In the genomic region with DNA sequence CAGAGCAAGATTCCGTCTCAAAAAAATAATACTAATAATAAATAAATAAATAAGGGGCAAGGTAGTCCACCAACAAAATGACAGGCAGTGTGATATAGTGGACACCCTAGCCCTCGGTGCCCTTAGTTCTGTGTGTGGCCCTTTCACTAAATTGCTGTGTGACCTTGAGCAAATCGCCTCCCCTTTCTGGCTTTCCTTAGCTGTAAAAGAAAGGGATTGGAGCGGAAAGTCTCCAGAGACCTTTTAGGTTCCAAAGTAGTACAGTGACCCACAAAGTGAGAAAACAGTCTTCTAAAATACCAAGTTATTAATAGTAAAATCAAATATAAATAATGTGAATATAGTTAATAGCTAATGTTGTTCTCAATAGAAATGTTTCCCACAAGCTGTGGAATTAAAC, we compare ENCODE assay signal across 9 cellular contexts. TPM values are rescaled to one million over a fixed set of nuclear protein-coding genes. Genes with fewer than 3 reads are reported as not detected.
DNase-seq lines count a peak whose midpoint lies in the region; ATAC-seq and TF ChIP-seq lines count a peak whose summit lies in the region.
"Had no signal": no experiment of that assay in that cellular context is flagged by ENCODE, and none has a peak within 500 bp of the region (broad histone marks: within the 10 kb centered on the region; RNA-seq: fewer than 3 reads in every experiment).

No MANE protein-coding gene starts in this region.

- TF ChIP-seq CTCF in foreskin keratinocyte (conservative IDR thresholded peaks at IDR 0.05) (no peak), natural killer cell (IDR thresholded peaks at IDR 0.05) (no peak)

- no peak for DNase-seq in foreskin keratinocyte
- DNase-seq in kidney glomerular epithelial cell (lab: John Stamatoyannopoulos, UW) = no peak
- DNase-seq in activated naive CD4-positive, alpha-beta T cell treated with anti-CD3 and anti-CD28 coated beads, Interleukin-2, amount 50 U/mL, for 72 hours (ENCODE audit: low spot score in 2 of 2) = no peak
- DNase-seq in natural killer cell = no peak
- DNase-seq: T-helper 2 cell had no signal

- H3K4me1 Mint-ChIP-seq in natural killer cell = peaks cover 11 to 38% of the 10 kb centered on the region in 2 donors

- H3K4me3 ChIP-seq in skeletal muscle tissue (ENCODE audit: low read length in 3 of 3) = peak overlapping the region; percentile 48 to 70 (median 62)

- H3K9me3 ChIP-seq in ES-I3 (ENCODE audit: control insufficient read depth, insufficient read depth, low read length) (no peaks in the 10 kb centered on the region), skeletal muscle tissue (ENCODE audit: control insufficient read depth in 3 of 3, low read length in 3 of 3) (no peaks in the 10 kb centered on the region)

- H3K4me3 Mint-ChIP-seq in natural killer cell = no peak overlapping the region

- H3K27ac Mint-ChIP-seq in activated naive CD4-positive, alpha-beta T cell treated with anti-CD3 and anti-CD28 coated beads, Interleukin-2, amount 50 U/mL, for 72 hours = peak overlapping the region in 1 of 2 donors; percentile 97
- H3K27ac Mint-ChIP-seq in natural killer cell = peak overlapping the region in 1 of 2 donors; percentile 89

- H3K36me3 ChIP-seq in ES-I3 (ENCODE audit: insufficient read depth, low read length) (no peaks in the 10 kb centered on the region), skeletal muscle tissue (ENCODE audit: control insufficient read depth in 3 of 3, insufficient read depth in 3 of 3, low read length in 3 of 3) (peaks cover 0 to 7% (median 3%) of the 10 kb centered on the region in 3 donors)

- H3K27me3 Mint-ChIP-seq in natural killer cell (ENCODE audit: low read depth in 2 of 2) = peaks cover 2 to 8% of the 10 kb centered on the region in 2 donors

- peaks cover 66% of the 10 kb centered on the region for H3K4me1 ChIP-seq in ES-I3 (ENCODE audit: insufficient read depth, low read length)
- H3K4me1 ChIP-seq in foreskin keratinocyte = peaks cover 41% of the 10 kb centered on the region
- H3K4me1 ChIP-seq in skeletal muscle tissue (ENCODE audit: control insufficient read depth in 3 of 3, insufficient read depth in 3 of 3, low read length in 3 of 3) = peaks cover 90 to 94% (median 93%) of the 10 kb centered on the region in 3 donors

- H3K9ac ChIP-seq in ES-I3 (ENCODE audit: low read depth, low read length) = peak overlapping the region; percentile 21; the same call in 1 of the 2 replicates
- H3K9ac ChIP-seq in skeletal muscle tissue (ENCODE audit: low read depth in 1 of 3, low read length in 3 of 3) = peak overlapping the region; percentile 73 to 86 (median 84)

- H3K27ac ChIP-seq in angular gyrus (ENCODE audit: low read depth, low read length) (peak overlapping the region; percentile 93), foreskin keratinocyte (peak overlapping the region; percentile 86), skeletal muscle tissue (ENCODE audit: low read depth, low read length) (peak overlapping the region; percentile 99)

- H3K27me3 ChIP-seq in foreskin keratinocyte = no peaks in the 10 kb centered on the region
- no peaks in the 10 kb centered on the region for H3K27me3 ChIP-seq in skeletal muscle tissue (ENCODE audit: control insufficient read depth in 3 of 3, insufficient read depth in 3 of 3, low read length in 3 of 3)

- no peaks in the 10 kb centered on the region for H3K9me3 Mint-ChIP-seq in activated naive CD4-positive, alpha-beta T cell treated with anti-CD3 and anti-CD28 coated beads, Interleukin-2, amount 50 U/mL, for 72 hours
- H3K9me3 Mint-ChIP-seq in natural killer cell = no peaks in the 10 kb centered on the region

- ATAC-seq in foreskin keratinocyte = no peak
- ATAC-seq in activated naive CD4-positive, alpha-beta T cell treated with anti-CD3 and anti-CD28 coated beads, Interleukin-2, amount 50 U/mL, for 72 hours = no peak
- no peak for ATAC-seq in natural killer cell
- ATAC-seq in HG03135 (IDR thresholded peaks at IDR 0.05; ENCODE audit: unreplicated experiment) = no peak

- intact Hi-C loops in natural killer cell (cut with micrococcal nuclease) = no loop called here

- H3K36me3 Mint-ChIP-seq in activated naive CD4-positive, alpha-beta T cell treated with anti-CD3 and anti-CD28 coated beads, Interleukin-2, amount 50 U/mL, for 72 hours = peaks cover 0 to 25% of the 10 kb centered on the region in 2 donors
- H3K36me3 Mint-ChIP-seq in natural killer cell = no peaks in the 10 kb centered on the region

RNA-seq across cellular contexts. Expression of gene LMNA, which starts 7.6 kb away (rescaled TPM):
- total RNA-seq in foreskin keratinocyte (816 and 822 TPM in 2 replicates), skeletal muscle tissue (399 TPM), natural killer cell (100 to 1,000 TPM; 201 to 504 (median 273) TPM)
- 810 and 877 TPM in 2 replicates for polyA plus RNA-seq in foreskin keratinocyte
- 100 to 1,000 TPM; 116 to 147 TPM for total RNA-seq in activated naive CD4-positive, alpha-beta T cell treated with anti-CD3 and anti-CD28 coated beads, Interleukin-2, amount 50 U/mL, for 72 hours

RNA-seq across cellular contexts. Expression of gene SEMA4A, which starts 31.3 kb away (rescaled TPM):
- total RNA-seq in foreskin keratinocyte (9.7 and 9.9 TPM in 2 replicates), skeletal muscle tissue (4.2 TPM), natural killer cell (10 to 100 TPM in 1 of 3 donors, 1 to 10 TPM in 2; 2.6 to 13.0 (median 7.0) TPM)
- 9.3 TPM in 2 replicates for polyA plus RNA-seq in foreskin keratinocyte
- total RNA-seq in activated naive CD4-positive, alpha-beta T cell treated with anti-CD3 and anti-CD28 coated beads, Interleukin-2, amount 50 U/mL, for 72 hours = 10 to 100 TPM; 10.5 to 36.2 TPM

RNA-seq across cellular contexts. Expression of gene MEX3A, which starts 39.8 kb away (rescaled TPM):
- total RNA-seq in foreskin keratinocyte (3.5 and 4.1 TPM in 2 replicates), skeletal muscle tissue (6.8 TPM), natural killer cell (under 1 TPM; 0.05 to 0.16 (median 0.14) TPM)
- polyA plus RNA-seq in foreskin keratinocyte = 3.4 TPM in 2 replicates
- total RNA-seq in activated naive CD4-positive, alpha-beta T cell treated with anti-CD3 and anti-CD28 coated beads, Interleukin-2, amount 50 U/mL, for 72 hours = under 1 TPM; 0.16 to 0.49 TPM
